Comparison of ENCODE assay signal across 19 cellular contexts in the genomic region with DNA sequence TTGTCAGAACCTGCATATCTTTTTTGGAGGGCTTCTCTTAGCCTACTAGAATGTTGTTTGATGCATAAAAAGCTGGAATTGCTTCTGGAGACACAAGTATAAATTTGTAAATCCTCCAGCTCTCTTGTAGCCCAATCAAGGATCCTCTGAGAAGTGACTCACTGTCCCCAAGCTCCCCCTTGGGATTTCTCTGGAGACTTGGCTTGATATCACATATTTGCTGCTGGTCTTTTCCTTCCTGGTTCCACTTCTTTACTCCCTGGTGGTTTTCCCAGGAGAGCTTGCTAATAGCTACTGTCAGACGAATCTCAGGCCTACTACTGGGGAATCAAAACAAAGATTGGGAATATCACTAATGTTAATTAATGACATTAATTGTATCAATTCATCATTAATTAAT.
"Had no signal": no experiment of that assay in that cellular context is flagged by ENCODE, and none has a peak within 500 bp of the region (broad histone marks: within the 10 kb centered on the region; RNA-seq: fewer than 3 reads in every experiment).

No MANE protein-coding gene starts in this region.

- H3K27ac ChIP-seq: adrenal gland, gastroesophageal sphincter, heart right ventricle, ovary, psoas muscle, skin epidermis, stomach had no signal

- H3K4me3 ChIP-seq: adrenal gland, gastroesophageal sphincter, heart right ventricle, ovary, psoas muscle, skin epidermis, stomach had no signal

- DNase-seq: activated CD4-positive, alpha-beta T cell treated with anti-CD3 and anti-CD28 coated beads, Interleukin-2, amount 50 U/mL, for 4 hours; activated gamma-delta T cell treated with Interleukin-2 at 50 U/mL for 16 hours; adrenal gland; cerebellar nuclear complex; cortex of kidney; effector CD4-positive, alpha-beta T cell; heart right ventricle; immature natural killer cell; naive thymus-derived CD8-positive, alpha-beta T cell; ovary; psoas muscle; right cardiac atrium; stimulated activated CD4-positive, alpha-beta T cell treated with anti-CD3 and anti-CD28 coated beads, Interleukin-4, amount 100 ng/mL, for 1 hour; stomach; T-helper 17 cell had no signal

- H3K36me3 ChIP-seq: adrenal gland, gastroesophageal sphincter, heart right ventricle, ovary, stomach had no signal

- H3K4me1 ChIP-seq: adrenal gland, gastroesophageal sphincter, heart right ventricle, psoas muscle, stomach had no signal

- ATAC-seq: activated naive CD4-positive, alpha-beta T cell treated with anti-CD3 and anti-CD28 coated beads, Interleukin-2, amount 50 U/mL, for 72 hours; esophagus mucosa; gastroesophageal sphincter; heart right ventricle; naive thymus-derived CD8-positive, alpha-beta T cell; psoas muscle; right cardiac atrium; T-helper 17 cell had no signal

- H3K27me3 ChIP-seq: adrenal gland, gastroesophageal sphincter, heart right ventricle, ovary, stomach had no signal

- H3K9me3 ChIP-seq: adrenal gland had no signal
